Comparison of ENCODE assay signal across 34 cellular contexts in genomic region chr16:21064203-21064602, GRCh38.
"Had no signal": no experiment of that assay in that cellular context is flagged by ENCODE, and none has a peak within 500 bp of the region (broad histone marks: within the 10 kb centered on the region; RNA-seq: fewer than 3 reads in every experiment).

No MANE protein-coding gene starts in this region.

- H3K36me3 ChIP-seq: MG63 had no signal

- H3K4me3 ChIP-seq: MG63 had no signal

- DNase-seq: Karpas-422, Kasumi-1, MG63, MM.1S, MV-4-11, NCI-H1048, NCI-H1092, NCI-H1092 treated with DMSO at 0.1 percent for 48 hours, NCI-H1105, NCI-H1105 treated with DMSO at 0.1 percent for 48 hours, NCI-H1417, NCI-H1417 treated with DMSO at 0.1 percent for 48 hours, NCI-H1436, NCI-H1436 treated with DMSO at 0.1 percent for 48 hours, NCI-H146, NCI-H1694, NCI-H1694 treated with DMSO at 0.1 percent for 48 hours, NCI-H187, NCI-H187 treated with DMSO at 0.1 percent for 48 hours, NCI-H1930, NCI-H2029, NCI-H2029 treated with DMSO at 0.1 percent for 48 hours, NCI-H2081, NCI-H2081 treated with DMSO at 0.1 percent for 48 hours, NCI-H2107, NCI-H2171, NCI-H2171 treated with DMSO at 0.1 percent for 48 hours, NCI-H2227 treated with DMSO at 0.1 percent for 48 hours, NCI-H226, NCI-H345, NCI-H446, NCI-H446 treated with DMSO at 0.1 percent for 48 hours, NCI-H510A, NCI-H510A treated with DMSO at 0.1 percent for 48 hours had no signal

- H3K27me3 ChIP-seq: MG63 had no signal

- H3K9me3 ChIP-seq: MG63 had no signal
